1 cellular context compared by ENCODE assay signal in genomic region chr1:236120725-236121153, GRCh38.
TF ChIP-seq lines count a peak whose summit lies in the region.

No MANE protein-coding gene starts in this region.

TF ChIP-seq in HepG2, 621 proteins besides CTCF, POLR2A, EP300 and RAD21 (continued from another document):
- TF ChIP-seq, protein P1, sequence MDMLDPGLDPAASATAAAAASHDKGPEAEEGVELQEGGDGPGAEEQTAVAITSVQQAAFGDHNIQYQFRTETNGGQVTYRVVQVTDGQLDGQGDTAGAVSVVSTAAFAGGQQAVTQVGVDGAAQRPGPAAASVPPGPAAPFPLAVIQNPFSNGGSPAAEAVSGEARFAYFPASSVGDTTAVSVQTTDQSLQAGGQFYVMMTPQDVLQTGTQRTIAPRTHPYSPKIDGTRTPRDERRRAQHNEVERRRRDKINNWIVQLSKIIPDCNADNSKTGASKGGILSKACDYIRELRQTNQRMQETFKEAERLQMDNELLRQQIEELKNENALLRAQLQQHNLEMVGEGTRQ (IDR thresholded peaks at IDR 0.05; ENCODE audit: low read depth, low read length), result no peak
- TF ChIP-seq, protein P1 (CRISPR knock-in tag; IDR thresholded peaks at IDR 0.05; ENCODE audit: borderline replicate concordance), result no peak
- TF ChIP-seq, protein P2, sequence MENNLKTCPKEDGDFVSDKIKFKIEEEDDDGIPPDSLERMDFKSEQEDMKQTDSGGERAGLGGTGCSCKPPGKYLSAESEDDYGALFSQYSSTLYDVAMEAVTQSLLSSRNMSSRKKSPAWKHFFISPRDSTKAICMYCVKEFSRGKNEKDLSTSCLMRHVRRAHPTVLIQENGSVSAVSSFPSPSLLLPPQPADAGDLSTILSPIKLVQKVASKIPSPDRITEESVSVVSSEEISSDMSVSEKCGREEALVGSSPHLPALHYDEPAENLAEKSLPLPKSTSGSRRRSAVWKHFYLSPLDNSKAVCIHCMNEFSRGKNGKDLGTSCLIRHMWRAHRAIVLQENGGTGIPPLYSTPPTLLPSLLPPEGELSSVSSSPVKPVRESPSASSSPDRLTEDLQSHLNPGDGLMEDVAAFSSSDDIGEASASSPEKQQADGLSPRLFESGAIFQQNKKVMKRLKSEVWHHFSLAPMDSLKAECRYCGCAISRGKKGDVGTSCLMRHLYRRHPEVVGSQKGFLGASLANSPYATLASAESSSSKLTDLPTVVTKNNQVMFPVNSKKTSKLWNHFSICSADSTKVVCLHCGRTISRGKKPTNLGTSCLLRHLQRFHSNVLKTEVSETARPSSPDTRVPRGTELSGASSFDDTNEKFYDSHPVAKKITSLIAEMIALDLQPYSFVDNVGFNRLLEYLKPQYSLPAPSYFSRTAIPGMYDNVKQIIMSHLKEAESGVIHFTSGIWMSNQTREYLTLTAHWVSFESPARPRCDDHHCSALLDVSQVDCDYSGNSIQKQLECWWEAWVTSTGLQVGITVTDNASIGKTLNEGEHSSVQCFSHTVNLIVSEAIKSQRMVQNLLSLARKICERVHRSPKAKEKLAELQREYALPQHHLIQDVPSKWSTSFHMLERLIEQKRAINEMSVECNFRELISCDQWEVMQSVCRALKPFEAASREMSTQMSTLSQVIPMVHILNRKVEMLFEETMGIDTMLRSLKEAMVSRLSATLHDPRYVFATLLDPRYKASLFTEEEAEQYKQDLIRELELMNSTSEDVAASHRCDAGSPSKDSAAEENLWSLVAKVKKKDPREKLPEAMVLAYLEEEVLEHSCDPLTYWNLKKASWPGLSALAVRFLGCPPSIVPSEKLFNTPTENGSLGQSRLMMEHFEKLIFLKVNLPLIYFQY (CRISPR knock-in tag; IDR thresholded peaks at IDR 0.05; ENCODE audit: borderline replicate concordance), result no peak
- no peak for TF ChIP-seq NFE2 (CRISPR knock-in tag; IDR thresholded peaks at IDR 0.05)
- TF ChIP-seq, protein P3, sequence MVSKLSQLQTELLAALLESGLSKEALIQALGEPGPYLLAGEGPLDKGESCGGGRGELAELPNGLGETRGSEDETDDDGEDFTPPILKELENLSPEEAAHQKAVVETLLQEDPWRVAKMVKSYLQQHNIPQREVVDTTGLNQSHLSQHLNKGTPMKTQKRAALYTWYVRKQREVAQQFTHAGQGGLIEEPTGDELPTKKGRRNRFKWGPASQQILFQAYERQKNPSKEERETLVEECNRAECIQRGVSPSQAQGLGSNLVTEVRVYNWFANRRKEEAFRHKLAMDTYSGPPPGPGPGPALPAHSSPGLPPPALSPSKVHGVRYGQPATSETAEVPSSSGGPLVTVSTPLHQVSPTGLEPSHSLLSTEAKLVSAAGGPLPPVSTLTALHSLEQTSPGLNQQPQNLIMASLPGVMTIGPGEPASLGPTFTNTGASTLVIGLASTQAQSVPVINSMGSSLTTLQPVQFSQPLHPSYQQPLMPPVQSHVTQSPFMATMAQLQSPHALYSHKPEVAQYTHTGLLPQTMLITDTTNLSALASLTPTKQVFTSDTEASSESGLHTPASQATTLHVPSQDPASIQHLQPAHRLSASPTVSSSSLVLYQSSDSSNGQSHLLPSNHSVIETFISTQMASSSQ (IDR thresholded peaks at IDR 0.05; ENCODE audit: low read depth), result no peak
- TF ChIP-seq, protein P3 (CRISPR knock-in tag; IDR thresholded peaks at IDR 0.05; ENCODE audit: borderline replicate concordance), result no peak
- no peak for TF ChIP-seq SRSF4 (IDR thresholded peaks at IDR 0.05; ENCODE audit: low read depth, low read length, poor library complexity, severe bottlenecking)
- TF ChIP-seq ZNF292 (CRISPR knock-in tag; IDR thresholded peaks at IDR 0.05; ENCODE audit: borderline replicate concordance, low read depth), result no peak
- no peak for TF ChIP-seq AGO1 (IDR thresholded peaks at IDR 0.05; ENCODE audit: low read depth, low read length, poor library complexity, severe bottlenecking)
- no peak for TF ChIP-seq ZSCAN20 (CRISPR knock-in tag; IDR thresholded peaks at IDR 0.05; ENCODE audit: borderline replicate concordance)
- no peak for TF ChIP-seq ZNF446 (CRISPR knock-in tag; IDR thresholded peaks at IDR 0.05)
- TF ChIP-seq ZNF430 (CRISPR knock-in tag; IDR thresholded peaks at IDR 0.05), result no peak
- no peak for TF ChIP-seq CREM (IDR thresholded peaks at IDR 0.05)
- no peak for TF ChIP-seq CREM (CRISPR knock-in tag; IDR thresholded peaks at IDR 0.05)
- TF ChIP-seq ZBTB26 (CRISPR knock-in tag; IDR thresholded peaks at IDR 0.05; ENCODE audit: borderline replicate concordance), result no peak
- TF ChIP-seq, protein P4, sequence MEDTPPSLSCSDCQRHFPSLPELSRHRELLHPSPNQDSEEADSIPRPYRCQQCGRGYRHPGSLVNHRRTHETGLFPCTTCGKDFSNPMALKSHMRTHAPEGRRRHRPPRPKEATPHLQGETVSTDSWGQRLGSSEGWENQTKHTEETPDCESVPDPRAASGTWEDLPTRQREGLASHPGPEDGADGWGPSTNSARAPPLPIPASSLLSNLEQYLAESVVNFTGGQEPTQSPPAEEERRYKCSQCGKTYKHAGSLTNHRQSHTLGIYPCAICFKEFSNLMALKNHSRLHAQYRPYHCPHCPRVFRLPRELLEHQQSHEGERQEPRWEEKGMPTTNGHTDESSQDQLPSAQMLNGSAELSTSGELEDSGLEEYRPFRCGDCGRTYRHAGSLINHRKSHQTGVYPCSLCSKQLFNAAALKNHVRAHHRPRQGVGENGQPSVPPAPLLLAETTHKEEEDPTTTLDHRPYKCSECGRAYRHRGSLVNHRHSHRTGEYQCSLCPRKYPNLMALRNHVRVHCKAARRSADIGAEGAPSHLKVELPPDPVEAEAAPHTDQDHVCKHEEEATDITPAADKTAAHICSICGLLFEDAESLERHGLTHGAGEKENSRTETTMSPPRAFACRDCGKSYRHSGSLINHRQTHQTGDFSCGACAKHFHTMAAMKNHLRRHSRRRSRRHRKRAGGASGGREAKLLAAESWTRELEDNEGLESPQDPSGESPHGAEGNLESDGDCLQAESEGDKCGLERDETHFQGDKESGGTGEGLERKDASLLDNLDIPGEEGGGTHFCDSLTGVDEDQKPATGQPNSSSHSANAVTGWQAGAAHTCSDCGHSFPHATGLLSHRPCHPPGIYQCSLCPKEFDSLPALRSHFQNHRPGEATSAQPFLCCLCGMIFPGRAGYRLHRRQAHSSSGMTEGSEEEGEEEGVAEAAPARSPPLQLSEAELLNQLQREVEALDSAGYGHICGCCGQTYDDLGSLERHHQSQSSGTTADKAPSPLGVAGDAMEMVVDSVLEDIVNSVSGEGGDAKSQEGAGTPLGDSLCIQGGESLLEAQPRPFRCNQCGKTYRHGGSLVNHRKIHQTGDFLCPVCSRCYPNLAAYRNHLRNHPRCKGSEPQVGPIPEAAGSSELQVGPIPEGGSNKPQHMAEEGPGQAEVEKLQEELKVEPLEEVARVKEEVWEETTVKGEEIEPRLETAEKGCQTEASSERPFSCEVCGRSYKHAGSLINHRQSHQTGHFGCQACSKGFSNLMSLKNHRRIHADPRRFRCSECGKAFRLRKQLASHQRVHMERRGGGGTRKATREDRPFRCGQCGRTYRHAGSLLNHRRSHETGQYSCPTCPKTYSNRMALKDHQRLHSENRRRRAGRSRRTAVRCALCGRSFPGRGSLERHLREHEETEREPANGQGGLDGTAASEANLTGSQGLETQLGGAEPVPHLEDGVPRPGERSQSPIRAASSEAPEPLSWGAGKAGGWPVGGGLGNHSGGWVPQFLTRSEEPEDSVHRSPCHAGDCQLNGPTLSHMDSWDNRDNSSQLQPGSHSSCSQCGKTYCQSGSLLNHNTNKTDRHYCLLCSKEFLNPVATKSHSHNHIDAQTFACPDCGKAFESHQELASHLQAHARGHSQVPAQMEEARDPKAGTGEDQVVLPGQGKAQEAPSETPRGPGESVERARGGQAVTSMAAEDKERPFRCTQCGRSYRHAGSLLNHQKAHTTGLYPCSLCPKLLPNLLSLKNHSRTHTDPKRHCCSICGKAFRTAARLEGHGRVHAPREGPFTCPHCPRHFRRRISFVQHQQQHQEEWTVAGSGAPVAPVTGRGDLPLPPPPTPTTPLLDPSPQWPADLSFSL (CRISPR knock-in tag; IDR thresholded peaks at IDR 0.05), result no peak
